ENCODE assay signal across 9 cellular contexts in the genomic region with DNA sequence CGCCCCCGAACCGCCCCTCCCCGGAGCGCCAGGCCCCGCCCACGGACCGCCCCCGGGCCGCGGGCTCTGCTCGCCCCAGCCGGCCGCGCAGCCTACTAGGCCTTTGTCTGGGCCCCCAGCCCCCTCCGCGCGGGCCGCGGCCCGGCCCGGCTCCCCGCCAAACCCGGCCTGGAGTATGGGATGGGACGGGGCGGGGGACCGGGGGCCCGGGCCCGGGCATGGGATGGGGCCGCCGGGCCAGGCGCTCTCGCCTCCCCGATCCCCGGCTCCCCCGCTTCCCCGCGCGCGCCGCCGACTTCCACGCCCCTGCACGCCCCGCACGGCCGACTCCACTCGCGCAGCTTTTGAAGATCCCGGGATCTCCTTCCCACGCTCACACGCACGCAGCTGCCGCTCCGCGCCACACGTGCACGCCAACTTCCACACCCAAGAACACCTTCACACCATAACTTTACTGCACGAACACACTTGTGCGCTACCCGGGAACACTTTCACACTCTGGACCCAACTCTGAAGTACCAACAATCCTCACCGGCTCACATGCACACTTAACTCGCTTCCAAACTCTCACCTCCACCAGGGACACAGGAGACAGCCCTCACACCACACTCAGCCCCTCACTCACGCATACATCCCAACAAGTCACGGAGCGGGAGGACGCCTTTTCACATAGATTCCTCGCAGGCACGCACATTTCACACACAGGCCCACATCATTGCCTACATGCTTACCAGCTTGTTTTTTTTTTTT. TPM values are rescaled to one million over a fixed set of nuclear protein-coding genes. Genes with fewer than 3 reads are reported as not detected.
A peak's percentile ranks its signal among the peaks of the same experiment; 100 is the strongest.
DNase-seq lines count a peak whose midpoint lies in the region; ATAC-seq, FAIRE-seq and TF ChIP-seq lines count a peak whose summit lies in the region.
"Had no signal": no experiment of that assay in that cellular context is flagged by ENCODE, and none has a peak within 500 bp of the region (broad histone marks: within the 10 kb centered on the region; RNA-seq: fewer than 3 reads in every experiment).

No MANE protein-coding gene starts in this region.

- H3K9me1 ChIP-seq in endothelial cell of umbilical vein (replicated peaks; ENCODE audit: control insufficient read depth, extremely low read depth, insufficient read depth, low read length), result no peaks in the 10 kb centered on the region

- dilution Hi-C loops in endothelial cell of umbilical vein (cut with MboI; ENCODE audit: extremely low pct_ligation_motif_present, low sequenced_read_pairs), result no loop called here

- H3K4me2 ChIP-seq in endothelial cell of umbilical vein (ENCODE audit: insufficient read depth, low read length), result peak overlapping the region; percentile 50

- peaks cover 46% of the 10 kb centered on the region for H3K79me2 ChIP-seq in endothelial cell of umbilical vein (ENCODE audit: control insufficient read depth, insufficient read depth, low read length)

- H3K27ac ChIP-seq in endothelial cell of umbilical vein (ENCODE audit: insufficient read depth, low read depth, low read length), result peak overlapping the region; percentile 98

- H3K9me3 ChIP-seq in endothelial cell of umbilical vein (replicated peaks; ENCODE audit: control insufficient read depth, insufficient read depth, low read length), result no peaks in the 10 kb centered on the region

- H4K20me1 ChIP-seq in endothelial cell of umbilical vein (replicated peaks; ENCODE audit: control insufficient read depth, extremely low read depth, insufficient read depth, low read length), result no peaks in the 10 kb centered on the region

- TSS peak; percentile 4 for BruUV-seq in endothelial cell of umbilical vein (replicated peaks; lab: Mats Ljungman, UMichigan)

- peak overlapping the region in 2 of 3 experiments; percentile 37 to 44 for H3K4me3 ChIP-seq in endothelial cell of umbilical vein (replicated peaks in 1 of 3; ENCODE audit: insufficient read depth in 1 of 3, low read depth in 1 of 3, low read length in 3 of 3)

- peak; percentile 59 for FAIRE-seq in endothelial cell of umbilical vein (lab: Jason Lieb, UNC)
- FAIRE-seq: TTC549 had no signal

- no peak overlapping the region for H2AFZ ChIP-seq in endothelial cell of umbilical vein (ENCODE audit: low read depth, low read length)

- H3K27me3 ChIP-seq in endothelial cell of umbilical vein (ENCODE audit: control insufficient read depth in 2 of 2, insufficient read depth in 2 of 2, low read length in 2 of 2), result no peaks in the 10 kb centered on the region

- ATAC-seq in HG02885 (IDR thresholded peaks at IDR 0.05; ENCODE audit: poor library complexity, unreplicated experiment), result peak; percentile 72
- no peak for ATAC-seq in HG03460 (IDR thresholded peaks at IDR 0.05; ENCODE audit: unreplicated experiment)

- peaks cover 7 to 13% of the 10 kb centered on the region in 2 experiments for H3K36me3 ChIP-seq in endothelial cell of umbilical vein (ENCODE audit: control insufficient read depth in 2 of 2, extremely low read depth in 1 of 2, insufficient read depth in 2 of 2, low read length in 2 of 2)

- no peak for TF ChIP-seq CTCF in endothelial cell of umbilical vein (IDR thresholded peaks at IDR 0.05; ENCODE audit: extremely low read depth in 1 of 2, insufficient read depth in 1 of 2, low read depth in 1 of 2, low read length in 2 of 2)

- intact Hi-C loops in endothelial cell of umbilical vein (cut with micrococcal nuclease), result loop anchor here (2.0 to 5.0 kb wide), 2 partner anchors 61 to 155 kb away; partner anchors contain the start of gene USP48

- no peak for TF ChIP-seq POLR2A in endothelial cell of umbilical vein (IDR thresholded peaks at IDR 0.05; ENCODE audit: low read depth, low read length)

- peak overlapping the region; percentile 84 for H3K9ac ChIP-seq in endothelial cell of umbilical vein (replicated peaks; ENCODE audit: extremely low read depth, insufficient read depth, low read length)

- CTCF ChIA-PET in endothelial cell of umbilical vein (lab: Charles Lee), result interaction anchor here (0.7 to 10.8 kb wide), 3 partner anchors 23 to 38 kb away, joined by 3 to 95 read pairs (median 4); no protein-coding TSS in a partner anchor

- DNase-seq in DMS153 (lab: John Stamatoyannopoulos, UW) (peak; percentile 15), NOMO-1 (lab: John Stamatoyannopoulos, UW; ENCODE audit: unreplicated experiment in 2 of 2) (peak; percentile 37 to 80), activated T-cell treated with anti-CD3 and anti-CD28 coated beads for 24 hours (ENCODE audit: low read depth) (peak; percentile 40), endothelial cell of umbilical vein (ENCODE audit: low read depth, low spot score) (peak; percentile 82), mesenteric fat pad (ENCODE audit: low spot score) (peak; percentile 94)
- peak; percentile 26 to 48 (median 42) for DNase-seq in stimulated activated CD4-positive, alpha-beta T cell treated with anti-CD3 and anti-CD28 coated beads, TNF-alpha, amount 100 ng/mL, for 48 hours (ENCODE audit: low read depth in 3 of 3)

- H3K4me1 ChIP-seq in endothelial cell of umbilical vein (ENCODE audit: control insufficient read depth, extremely low read depth, insufficient read depth, low read length), result peaks cover 51% of the 10 kb centered on the region

- POLR2A ChIA-PET in endothelial cell of umbilical vein (lab: Charles Lee), result interaction anchor here (0.6 to 1.8 kb wide), 4 partner anchors 21 to 37 kb away, joined by 3 to 9 read pairs (median 4); no protein-coding TSS in a partner anchor

TF ChIP-seq in endothelial cell of umbilical vein, 7 proteins besides CTCF, POLR2A, EP300 and RAD21:
- no peak for TF ChIP-seq EZH2 (IDR thresholded peaks at IDR 0.05; ENCODE audit: borderline replicate concordance, low read depth, low read length, severe bottlenecking)
- peak; percentile 84 for TF ChIP-seq POLR2AphosphoS5 (IDR thresholded peaks at IDR 0.05; ENCODE audit: insufficient read depth, low read depth, low read length)

RNA-seq across cellular contexts. Expression of gene HSPG2, which starts 0.4 kb away (rescaled TPM):
- total RNA-seq in endothelial cell of umbilical vein (3,499 and 3,960 TPM in 2 replicates), mesenteric fat pad (543 TPM)
- polyA plus RNA-seq in endothelial cell of umbilical vein, result 734 and 849 TPM in 2 replicates
- 751 and 1,165 TPM in 2 replicates for polyA plus RNA-seq in endothelial cell of umbilical vein (2011; cell fraction: cytosol; rRNA removed)
- polyA plus RNA-seq in endothelial cell of umbilical vein (2011; cell fraction: nucleus; rRNA removed), result 1,616 and 1,967 TPM in 2 replicates
- 1,500 and 2,412 TPM in 2 replicates for polyA plus RNA-seq in endothelial cell of umbilical vein (2012)
- polyA minus RNA-seq in endothelial cell of umbilical vein, result 1,494 and 1,598 TPM in 2 replicates
- polyA minus RNA-seq in endothelial cell of umbilical vein (2011; cell fraction: cytosol; rRNA and poly(A)+ RNA removed), result 16.5 TPM
- 1,216 and 2,140 TPM in 2 replicates for polyA minus RNA-seq in endothelial cell of umbilical vein (2011; cell fraction: nucleus; rRNA and poly(A)+ RNA removed)

RNA-seq across cellular contexts. Expression of gene CELA3B, which starts 39.3 kb away (rescaled TPM):
- total RNA-seq in endothelial cell of umbilical vein (0.48 TPM in 1 of 2 replicates, not detected in the other), mesenteric fat pad (0.90 TPM)
- polyA plus RNA-seq in endothelial cell of umbilical vein, result 0.30 and 0.32 TPM in 2 replicates
- 0.10 and 0.20 TPM in 2 replicates for polyA plus RNA-seq in endothelial cell of umbilical vein (2011; cell fraction: cytosol; rRNA removed)
- polyA plus RNA-seq in endothelial cell of umbilical vein (2011; cell fraction: nucleus; rRNA removed), result 0.25 and 0.29 TPM in 2 replicates
- polyA plus RNA-seq in endothelial cell of umbilical vein (2012), result not detected in 2 replicates
- polyA minus RNA-seq in endothelial cell of umbilical vein, result 0.39 TPM in 1 of 2 replicates, not detected in the other
- not detected for polyA minus RNA-seq in endothelial cell of umbilical vein (2011; cell fraction: cytosol; rRNA and poly(A)+ RNA removed)
- 1.5 TPM in 1 of 2 replicates, not detected in the other for polyA minus RNA-seq in endothelial cell of umbilical vein (2011; cell fraction: nucleus; rRNA and poly(A)+ RNA removed)

Comparison
In these comparisons a context has a peak if more than half of its experiments do, and no peak if none do; other contexts are left out.
1. DNase-seq: peak in every context shown above with its lines; median percentile 94 in mesenteric fat pad; 82 in endothelial cell of umbilical vein; 58 in NOMO-1; 42 in stimulated activated CD4-positive, alpha-beta T cell treated with anti-CD3 and anti-CD28 coated beads, TNF-alpha, amount 100 ng/mL, for 48 hours; 40 in activated T-cell treated with anti-CD3 and anti-CD28 coated beads for 24 hours; 15 in DMS153.